ENCODE assay signal across 10 cellular contexts in the genomic region with DNA sequence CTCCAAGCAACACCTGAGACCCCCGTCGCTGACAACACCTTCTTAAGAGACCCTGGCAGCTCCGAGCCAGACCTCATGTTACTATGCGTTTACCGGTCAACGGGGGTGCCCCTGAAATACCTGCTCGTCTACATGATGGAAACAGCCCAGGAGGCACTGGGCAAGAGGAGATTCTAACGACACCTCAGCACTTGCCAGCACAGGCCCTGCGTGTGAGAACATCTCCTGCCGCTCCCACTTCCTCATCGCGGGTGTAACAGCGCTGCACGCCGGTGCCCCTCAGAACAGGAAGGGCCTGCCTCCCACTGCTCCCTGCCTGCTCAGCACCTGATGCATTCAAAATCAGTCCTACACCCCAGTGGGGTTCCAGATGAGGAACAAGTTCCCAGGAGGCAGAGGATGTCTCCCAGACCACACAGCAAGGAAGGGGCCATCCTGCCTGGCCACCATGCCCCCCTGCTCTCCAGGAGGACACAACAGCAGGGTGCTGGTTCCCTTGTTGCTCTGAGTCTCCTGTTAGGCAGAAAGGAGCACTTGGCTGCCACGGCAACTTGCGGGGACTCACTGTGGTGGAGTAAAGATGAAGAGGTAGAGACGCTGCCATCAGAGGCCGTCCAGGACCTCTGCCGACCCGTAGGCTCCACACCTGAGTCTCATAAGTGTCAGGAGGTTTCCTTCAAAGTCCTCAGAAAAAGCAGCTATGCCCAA. TPM values are rescaled to one million over a fixed set of nuclear protein-coding genes. Genes with fewer than 3 reads are reported as not detected.
DNase-seq lines count a peak whose midpoint lies in the region; ATAC-seq lines count a peak whose summit lies in the region.
"Had no signal": no experiment of that assay in that cellular context is flagged by ENCODE, and none has a peak within 500 bp of the region (broad histone marks: within the 10 kb centered on the region; RNA-seq: fewer than 3 reads in every experiment).

No MANE protein-coding gene starts in this region.

- POLR2A ChIA-PET in activated CD4-positive, alpha-beta T cell treated with anti-CD3 and anti-CD28 coated beads for 36 hours (lab: Charles Lee) = no interaction called here

- no peak overlapping the region for H3K56ac ChIP-seq in mesendoderm (ENCODE audit: low read length)

- no peaks in the 10 kb centered on the region for H3K4me1 ChIP-seq in mesendoderm (ENCODE audit: control insufficient read depth, low read depth, low read length)

- no peak overlapping the region for H3K27ac ChIP-seq in mesendoderm (ENCODE audit: low read depth, low read length)

- H3K27me3 Mint-ChIP-seq in activated CD4-positive, alpha-beta T cell treated with anti-CD3 and anti-CD28 coated beads for 36 hours = no peaks in the 10 kb centered on the region
- H3K27me3 Mint-ChIP-seq in stimulated activated naive B cell treated with anti-CD40 and anti-IgM and Interleukin-4, amounts not matched to agents 10 μg/mL and 1 μg/mL and 100 μg/mL, for 72 hours = no peaks in the 10 kb centered on the region

- no peak overlapping the region for H3K9ac ChIP-seq in mesendoderm (ENCODE audit: low read length)

- H4K5ac ChIP-seq in mesendoderm (ENCODE audit: low read length) = no peak overlapping the region

- no peak overlapping the region for H3K27ac Mint-ChIP-seq in activated CD4-positive, alpha-beta T cell treated with anti-CD3 and anti-CD28 coated beads for 36 hours
- H3K27ac Mint-ChIP-seq in stimulated activated naive B cell treated with anti-CD40 and anti-IgM and Interleukin-4, amounts not matched to agents 10 μg/mL and 1 μg/mL and 100 μg/mL, for 72 hours = peak overlapping the region; percentile 93

- no peak overlapping the region for H3K4ac ChIP-seq in mesendoderm (ENCODE audit: low read depth, low read length)

- H4K8ac ChIP-seq in mesendoderm (ENCODE audit: low read depth, low read length) = no peak overlapping the region

- no CpG with 5 or more reads among the region's 21 CpGs for WGBS in mesendoderm (ENCODE audit: extremely low coverage, insufficient coverage, low lambda C conversion rate)

- H3K4me2 ChIP-seq in mesendoderm (ENCODE audit: low read length) = no peak overlapping the region

- H2BK15ac ChIP-seq in mesendoderm (replicated peaks; ENCODE audit: low read depth) = no peak overlapping the region

- no peak for ATAC-seq in activated CD4-positive, alpha-beta T cell treated with anti-CD3 and anti-CD28 coated beads for 36 hours
- peak; percentile 64 to 68 for ATAC-seq in stimulated activated naive B cell treated with anti-CD40 and anti-IgM and Interleukin-4, amounts not matched to agents 10 μg/mL and 1 μg/mL and 100 μg/mL, for 72 hours (replicated peaks)
- ATAC-seq: gastroesophageal sphincter had no signal

- CTCF ChIA-PET in activated CD4-positive, alpha-beta T cell treated with anti-CD3 and anti-CD28 coated beads for 36 hours (lab: Charles Lee) = no interaction called here

- H3K23ac ChIP-seq in mesendoderm (ENCODE audit: low read length) = no peak overlapping the region

- no peak overlapping the region for H3K4me3 ChIP-seq in mesendoderm (ENCODE audit: low read length)

- peaks cover 50% of the 10 kb centered on the region for H3K4me1 Mint-ChIP-seq in activated CD4-positive, alpha-beta T cell treated with anti-CD3 and anti-CD28 coated beads for 36 hours
- H3K4me1 Mint-ChIP-seq in stimulated activated naive B cell treated with anti-CD40 and anti-IgM and Interleukin-4, amounts not matched to agents 10 μg/mL and 1 μg/mL and 100 μg/mL, for 72 hours = peaks cover 44 to 73% of the 10 kb centered on the region in 2 donors

- no peak overlapping the region for H2BK5ac ChIP-seq in mesendoderm (ENCODE audit: low read length)

- H3K4me3 Mint-ChIP-seq in activated CD4-positive, alpha-beta T cell treated with anti-CD3 and anti-CD28 coated beads for 36 hours = peak overlapping the region; percentile 58
- H3K4me3 Mint-ChIP-seq in stimulated activated naive B cell treated with anti-CD40 and anti-IgM and Interleukin-4, amounts not matched to agents 10 μg/mL and 1 μg/mL and 100 μg/mL, for 72 hours = peak overlapping the region; percentile 87 to 90

- peaks cover 25% of the 10 kb centered on the region for H3K79me2 ChIP-seq in mesendoderm (ENCODE audit: control insufficient read depth, insufficient read depth, low read length)

- H3K18ac ChIP-seq in mesendoderm (ENCODE audit: low read length) = no peak overlapping the region

- intact Hi-C loops in activated CD4-positive, alpha-beta T cell treated with anti-CD3 and anti-CD28 coated beads for 36 hours (cut with DNase I, micrococcal nuclease) = loop anchor here in 1 of 2 experiments (5.0 kb wide), 1 partner anchor 770 kb away; no protein-coding TSS in a partner anchor

- H3K79me1 ChIP-seq in mesendoderm (ENCODE audit: low read length) = peaks cover 20% of the 10 kb centered on the region

- H3K27me3 ChIP-seq in mesendoderm (ENCODE audit: insufficient read depth, low read length, poor library complexity) = no peaks in the 10 kb centered on the region
- H3K27me3 ChIP-seq: gastroesophageal sphincter had no signal

- H3K36me3 ChIP-seq in mesendoderm (ENCODE audit: control insufficient read depth, insufficient read depth, low read length) = no peaks in the 10 kb centered on the region

- no peak overlapping the region for H2BK120ac ChIP-seq in mesendoderm (ENCODE audit: low read depth, low read length)

- H2AK5ac ChIP-seq in mesendoderm (ENCODE audit: low read length) = no peak overlapping the region

- peaks cover 10% of the 10 kb centered on the region for H3K9me3 Mint-ChIP-seq in activated CD4-positive, alpha-beta T cell treated with anti-CD3 and anti-CD28 coated beads for 36 hours (ENCODE audit: low read depth)
- peaks cover 9 to 10% of the 10 kb centered on the region in 2 donors for H3K9me3 Mint-ChIP-seq in stimulated activated naive B cell treated with anti-CD40 and anti-IgM and Interleukin-4, amounts not matched to agents 10 μg/mL and 1 μg/mL and 100 μg/mL, for 72 hours

- H3K36me3 Mint-ChIP-seq in activated CD4-positive, alpha-beta T cell treated with anti-CD3 and anti-CD28 coated beads for 36 hours (ENCODE audit: low read depth) = peaks cover 20% of the 10 kb centered on the region
- peaks cover 7 to 42% of the 10 kb centered on the region in 2 donors for H3K36me3 Mint-ChIP-seq in stimulated activated naive B cell treated with anti-CD40 and anti-IgM and Interleukin-4, amounts not matched to agents 10 μg/mL and 1 μg/mL and 100 μg/mL, for 72 hours

- DNase-seq in activated CD4-positive, alpha-beta T cell treated with anti-CD3 and anti-CD28 coated beads for 36 hours = no peak
- no peak for DNase-seq in activated CD4-positive, alpha-beta T cell treated with anti-CD3 and anti-CD28 coated beads, Interleukin-2, amount 50 U/mL, for 1 hour
- peak; percentile 54 for DNase-seq in UCSD-AML1 (lab: John Stamatoyannopoulos, UW; ENCODE audit: unreplicated experiment)
- peak; percentile 1 for DNase-seq in iPS-NIHi7 (ENCODE audit: extremely low spot score)
- peak; percentile 59 for DNase-seq in stimulated activated naive B cell treated with anti-CD40 and anti-IgM and Interleukin-4, amounts not matched to agents 10 μg/mL and 1 μg/mL and 100 μg/mL, for 72 hours
- no peak for DNase-seq in activated CD4-positive, CD25-positive, alpha-beta regulatory T cell treated with anti-CD3 and anti-CD28 coated beads, Interleukin-2, amount 50 U/mL, for 72 hours
- no peak for DNase-seq in mesendoderm
- DNase-seq in NCI-H82 treated with DMSO at 0.1 percent for 48 hours (lab: John Stamatoyannopoulos, UW; ENCODE audit: unreplicated experiment) = no peak
- DNase-seq: activated naive CD4-positive, alpha-beta T cell treated with Interleukin-2 at 50 U/mL for 16 hours had no signal

RNA-seq across cellular contexts. Expression of gene TOLLIP, which starts 2.1 kb away (rescaled TPM):
- total RNA-seq in activated CD4-positive, alpha-beta T cell treated with anti-CD3 and anti-CD28 coated beads for 36 hours = 10 to 100 TPM; 29.6 to 45.8 TPM
- 11.2 TPM for polyA plus RNA-seq in mesendoderm (2013, experiment 1 of 2)
- polyA plus RNA-seq in mesendoderm (2013, experiment 2 of 2) = 10.9 TPM

Comparison
In these comparisons a context has a peak if more than half of its experiments do, and no peak if none do; other contexts are left out.
1. DNase-seq: peak in UCSD-AML1 (single experiment), iPS-NIHi7 (single experiment) and stimulated activated naive B cell treated with anti-CD40 and anti-IgM and Interleukin-4, amounts not matched to agents 10 μg/mL and 1 μg/mL and 100 μg/mL, for 72 hours (single experiment); none in activated CD4-positive, alpha-beta T cell treated with anti-CD3 and anti-CD28 coated beads for 36 hours (single experiment), activated CD4-positive, alpha-beta T cell treated with anti-CD3 and anti-CD28 coated beads, Interleukin-2, amount 50 U/mL, for 1 hour (single experiment), activated CD4-positive, CD25-positive, alpha-beta regulatory T cell treated with anti-CD3 and anti-CD28 coated beads, Interleukin-2, amount 50 U/mL, for 72 hours (single experiment), mesendoderm (single experiment) and NCI-H82 treated with DMSO at 0.1 percent for 48 hours (single experiment).